In genomic region chr13:32736648-32737047, GRCh38 we compare ENCODE assay signal across 11 cellular contexts.
DNase-seq lines count a peak whose midpoint lies in the region; ATAC-seq and TF ChIP-seq lines count a peak whose summit lies in the region.
"Had no signal": no experiment of that assay in that cellular context is flagged by ENCODE, and none has a peak within 500 bp of the region (broad histone marks: within the 10 kb centered on the region; RNA-seq: fewer than 3 reads in every experiment).

No MANE protein-coding gene starts in this region.

- no peaks in the 10 kb centered on the region for H3K36me3 ChIP-seq in skeletal muscle tissue (ENCODE audit: control insufficient read depth in 3 of 3, insufficient read depth in 3 of 3, low read length in 3 of 3)
- H3K36me3 ChIP-seq in ovary: no peaks in the 10 kb centered on the region

- ATAC-seq in GM21528 (IDR thresholded peaks at IDR 0.05; ENCODE audit: low FRiP score, unreplicated experiment) (peak; percentile 12), T-cell (replicated peaks in 1 of 4) (peak in 2 of 4 experiments; percentile 19 to 30)

- H3K27me3 ChIP-seq in skeletal muscle tissue (ENCODE audit: control insufficient read depth in 3 of 3, insufficient read depth in 3 of 3, low read length in 3 of 3) (no peaks in the 10 kb centered on the region), ovary (no peaks in the 10 kb centered on the region)

- H3K4me3 Mint-ChIP-seq in T-cell: peak overlapping the region; percentile 76 to 82 (median 78)
- H3K4me3 Mint-ChIP-seq: endodermal cell had no signal

- peak overlapping the region in 2 of 3 donors; percentile 52 to 57 for H3K9ac ChIP-seq in skeletal muscle tissue (ENCODE audit: low read depth in 1 of 3, low read length in 3 of 3)

- no peak for TF ChIP-seq POLR2A in ovary (IDR thresholded peaks at IDR 0.05)

- H3K4me1 ChIP-seq in skeletal muscle tissue (ENCODE audit: control insufficient read depth in 3 of 3, insufficient read depth in 3 of 3, low read length in 3 of 3) (peaks cover 0 to 4% (median 0%) of the 10 kb centered on the region in 3 donors), ovary (ENCODE audit: insufficient read depth) (peaks cover 2% of the 10 kb centered on the region)

- TF ChIP-seq EP300 in ovary (IDR thresholded peaks at IDR 0.05): no peak

- DNase-seq in T-cell (no peak), fibroblast of pulmonary artery (ENCODE audit: low read depth) (no peak), NCI-H2081 (lab: John Stamatoyannopoulos, UW) (no peak), ovary (no peak), medulla oblongata (ENCODE audit: extremely low spot score) (no peak), OCI-M1 (lab: John Stamatoyannopoulos, UW) (no peak)
- DNase-seq: activated CD4-positive, alpha-beta T cell treated with anti-CD3 and anti-CD28 coated beads for 48 hours; endodermal cell; GOT3 had no signal

- TF ChIP-seq CTCF in fibroblast of pulmonary artery (IDR thresholded peaks at IDR 0.05; ENCODE audit: low read length, missing control alignments) (no peak), ovary (IDR thresholded peaks at IDR 0.05) (no peak)

- peaks cover 31 to 62% (median 36%) of the 10 kb centered on the region in 3 donors for H3K4me1 Mint-ChIP-seq in T-cell

- intact Hi-C loops in ovary (cut with DNase I): no loop called here

- no peaks in the 10 kb centered on the region for H3K27me3 Mint-ChIP-seq in T-cell

- H3K36me3 Mint-ChIP-seq in T-cell: peaks cover 26% of the 10 kb centered on the region

- no peaks in the 10 kb centered on the region for H3K9me3 Mint-ChIP-seq in T-cell
- H3K9me3 Mint-ChIP-seq: endodermal cell had no signal

- H3K9me3 ChIP-seq in skeletal muscle tissue (ENCODE audit: control insufficient read depth in 3 of 3, low read length in 3 of 3): no peaks in the 10 kb centered on the region
- no peaks in the 10 kb centered on the region for H3K9me3 ChIP-seq in ovary

- CTCF ChIA-PET in T-cell (lab: Charles Lee): interaction anchor here (0.6 to 1.6 kb wide), 14 partner anchors 13 to 806 kb away, joined by 3 to 8 read pairs (median 4); partner anchors contain the start of gene PDS5B (in 1 of the 2)

- H3K4me3 ChIP-seq in fibroblast of pulmonary artery (replicated peaks; ENCODE audit: low read depth, low read length) (peak overlapping the region; percentile 44), skeletal muscle tissue (ENCODE audit: low read length in 3 of 3) (peak overlapping the region in 1 of 3 donors; percentile 69), ovary (no peak overlapping the region)

- POLR2A ChIA-PET in T-cell (lab: Charles Lee): interaction anchor here (0.6 to 1.6 kb wide), 7 partner anchors 8 to 707 kb away, joined by 3 to 4 read pairs (median 3); partner anchors contain the start of gene N4BP2L2 (in 1 of the 2)

- H3K27ac ChIP-seq in skeletal muscle tissue (ENCODE audit: low read depth, low read length) (peak overlapping the region; percentile 43), ovary (peak overlapping the region in 1 of 2 donors; percentile 67)

- WGBS in ovary, 3 donors: 8 to 34% (median 8%) methylated on average over 4 of the region's 4 CpGs

- peak overlapping the region; percentile 91 to 92 for H3K27ac Mint-ChIP-seq in T-cell
- H3K27ac Mint-ChIP-seq: endodermal cell had no signal
